ENCODE assay signal across 24 cellular contexts in genomic region chr6:153058291-153058690, GRCh38. TPM values are rescaled to one million over a fixed set of nuclear protein-coding genes. Genes with fewer than 3 reads are reported as not detected.
A peak's percentile ranks its signal among the peaks of the same experiment; 100 is the strongest.
DNase-seq lines count a peak whose midpoint lies in the region; ATAC-seq and TF ChIP-seq lines count a peak whose summit lies in the region.
"Had no signal": no experiment of that assay in that cellular context is flagged by ENCODE, and none has a peak within 500 bp of the region (broad histone marks: within the 10 kb centered on the region; RNA-seq: fewer than 3 reads in every experiment).

No MANE protein-coding gene starts in this region.

- H3K9me3 ChIP-seq in CD4-positive, alpha-beta T cell (ENCODE audit: control insufficient read depth, low read length) = peaks cover 6% of the 10 kb centered on the region
- H3K9me3 ChIP-seq: SJSA1 had no signal

- peak overlapping the region; percentile 59 for H3K27ac ChIP-seq in ACC112 (ENCODE audit: low read depth, low read length)
- H3K27ac ChIP-seq in CD4-positive, alpha-beta T cell (ENCODE audit: low read depth, low read length) = no peak overlapping the region
- H3K27ac ChIP-seq: breast epithelium, parathyroid adenoma, SJSA1, tibial nerve had no signal

- H3K4me3 ChIP-seq in ACC112 (ENCODE audit: low read depth, low read length) = no peak overlapping the region
- no peak overlapping the region for H3K4me3 ChIP-seq in fibroblast of pulmonary artery (replicated peaks; ENCODE audit: low read depth, low read length)
- H3K4me3 ChIP-seq: breast epithelium, SJSA1, tibial nerve had no signal

- no peak for TF ChIP-seq CTCF in HFFc6 (IDR thresholded peaks at IDR 0.05)
- no peak for TF ChIP-seq CTCF in WTC11 (IDR thresholded peaks at IDR 0.05)
- no peak for TF ChIP-seq CTCF in fibroblast of pulmonary artery (IDR thresholded peaks at IDR 0.05; ENCODE audit: low read length, missing control alignments)
- TF ChIP-seq CTCF in CD4-positive, alpha-beta T cell (IDR thresholded peaks at IDR 0.05) = no peak

- peaks cover 33% of the 10 kb centered on the region for H3K79me2 ChIP-seq in ACC112 (ENCODE audit: control insufficient read depth, insufficient read depth, low read length, unreplicated experiment)
- H3K79me2 ChIP-seq: parathyroid adenoma had no signal

- H3K36me3 Mint-ChIP-seq in HFFc6 (ENCODE audit: low read depth) (peaks cover 4% of the 10 kb centered on the region; the same call in 1 of the 2 replicates), WTC11 (peaks cover 5% of the 10 kb centered on the region)
- H3K36me3 Mint-ChIP-seq in CD4-positive, alpha-beta T cell (ENCODE audit: low read depth) = no peaks in the 10 kb centered on the region
- H3K36me3 Mint-ChIP-seq: activated naive CD8-positive, alpha-beta T cell treated with anti-CD3 and anti-CD28 coated beads, Interleukin-2, amount 10 ng/mL, durations not matched to agents 7 days and 5 days; CD8-positive, alpha-beta T cell had no signal

- peaks cover 7% of the 10 kb centered on the region; the same call in 1 of the 2 replicates for H3K36me3 ChIP-seq in ACC112 (ENCODE audit: insufficient read depth, low read length)
- H3K36me3 ChIP-seq: breast epithelium, SJSA1, tibial nerve had no signal

- DNase-seq in HFFc6 (peak; percentile 40), WTC11 (ENCODE audit: low spot score) (no peak), fibroblast of pulmonary artery (ENCODE audit: low read depth) (peak; percentile 21), mesenteric fat pad (ENCODE audit: low spot score) (no peak), cerebellum (ENCODE audit: low spot score) (no peak)
- no peak for DNase-seq in activated CD4-positive, CD25-positive, alpha-beta regulatory T cell (lab: John Stamatoyannopoulos, UW)
- DNase-seq in CD4-positive, alpha-beta T cell = no peak
- DNase-seq: activated CD4-positive, alpha-beta T cell treated with anti-CD3 and anti-CD28 coated beads for 36 hours; activated naive CD8-positive, alpha-beta T cell treated with anti-CD3 and anti-CD28 coated beads, Interleukin-2, amount 10 ng/mL, durations not matched to agents 7 days and 5 days; CD8-positive, alpha-beta T cell; islet precursor cell; Kasumi-1; natural killer cell; NCI-H1092 treated with DMSO at 0.1 percent for 48 hours; NCI-H526; stimulated activated CD4-positive, alpha-beta T cell treated with anti-CD3 and anti-CD28 coated beads, Interleukin-1b, Interleukin-23, amount 100 ng/mL, for 48 hours; stimulated activated naive CD4-positive, alpha-beta T cell treated with Interleukin-2 at 50 U/mL for 16 hours had no signal

- H3K4me1 Mint-ChIP-seq in HFFc6 (ENCODE audit: low read depth) (peaks cover 16% of the 10 kb centered on the region), WTC11 (peaks cover 35% of the 10 kb centered on the region)
- H3K4me1 Mint-ChIP-seq in CD4-positive, alpha-beta T cell (ENCODE audit: low read depth) = no peaks in the 10 kb centered on the region
- H3K4me1 Mint-ChIP-seq: activated CD4-positive, alpha-beta T cell treated with anti-CD3 and anti-CD28 coated beads for 36 hours; activated naive CD8-positive, alpha-beta T cell treated with anti-CD3 and anti-CD28 coated beads, Interleukin-2, amount 10 ng/mL, durations not matched to agents 7 days and 5 days; natural killer cell had no signal

- no peak overlapping the region for H3K4me3 Mint-ChIP-seq in HFFc6
- H3K4me3 Mint-ChIP-seq in WTC11 = no peak overlapping the region
- no peak overlapping the region for H3K4me3 Mint-ChIP-seq in CD4-positive, alpha-beta T cell
- H3K4me3 Mint-ChIP-seq: activated CD4-positive, alpha-beta T cell treated with anti-CD3 and anti-CD28 coated beads for 36 hours; activated naive CD8-positive, alpha-beta T cell treated with anti-CD3 and anti-CD28 coated beads, Interleukin-2, amount 10 ng/mL, durations not matched to agents 7 days and 5 days; activated T-helper 1 cell treated with anti-CD3 and anti-CD28 coated beads, Interleukin-12 subunit alpha, Interleukin-12 subunit beta, Interleukin-2, Interleukin-4 antibody, amounts not matched to agents 30 ng/mL and 10 ng/mL and 1 ng/mL, durations not matched to agents 14 hours and 24 hours and 36 hours; CD8-positive, alpha-beta T cell; natural killer cell; T-helper 2 cell treated with Interferon-gamma antibody and Interleukin-4, amounts not matched to agents 5 μg/mL and 100 μg/mL, for 36 hours had no signal

- no peaks in the 10 kb centered on the region for H3K27me3 ChIP-seq in ACC112 (ENCODE audit: insufficient read depth, low read length)
- H3K27me3 ChIP-seq in CD4-positive, alpha-beta T cell (ENCODE audit: control insufficient read depth, insufficient read depth, low read length) = no peaks in the 10 kb centered on the region
- H3K27me3 ChIP-seq: breast epithelium, SJSA1, tibial nerve had no signal

- H3K9me3 Mint-ChIP-seq in HFFc6 = no peaks in the 10 kb centered on the region; the same call in 1 of the 2 replicates
- peaks cover 6% of the 10 kb centered on the region for H3K9me3 Mint-ChIP-seq in WTC11
- H3K9me3 Mint-ChIP-seq in CD4-positive, alpha-beta T cell = peaks cover 3% of the 10 kb centered on the region
- H3K9me3 Mint-ChIP-seq: activated naive CD8-positive, alpha-beta T cell treated with anti-CD3 and anti-CD28 coated beads, Interleukin-2, amount 10 ng/mL, durations not matched to agents 7 days and 5 days; activated T-helper 1 cell treated with anti-CD3 and anti-CD28 coated beads, Interleukin-12 subunit alpha, Interleukin-12 subunit beta, Interleukin-2, Interleukin-4 antibody, amounts not matched to agents 30 ng/mL and 10 ng/mL and 1 ng/mL, durations not matched to agents 14 hours and 24 hours and 36 hours; CD8-positive, alpha-beta T cell; T-helper 2 cell treated with Interferon-gamma antibody and Interleukin-4, amounts not matched to agents 5 μg/mL and 100 μg/mL, for 36 hours had no signal

- H3K4me1 ChIP-seq in ACC112 (ENCODE audit: control insufficient read depth, insufficient read depth, low read length, unreplicated experiment) = peaks cover 30% of the 10 kb centered on the region
- H3K4me1 ChIP-seq: breast epithelium, tibial nerve had no signal

- POLR2A ChIA-PET in WTC11 (lab: Charles Lee) = no interaction called here
- POLR2A ChIA-PET in CD4-positive, alpha-beta T cell (lab: Charles Lee) = no interaction called here

- CTCF ChIA-PET in WTC11 (lab: Charles Lee) = no interaction called here
- CTCF ChIA-PET in CD4-positive, alpha-beta T cell (lab: Charles Lee) = no interaction called here

- H3K27me3 Mint-ChIP-seq in HFFc6 (ENCODE audit: insufficient read depth) (peaks cover 2% of the 10 kb centered on the region; the same call in 1 of the 2 replicates), WTC11 (ENCODE audit: low read depth) (no peaks in the 10 kb centered on the region)
- peaks cover 51% of the 10 kb centered on the region for H3K27me3 Mint-ChIP-seq in CD4-positive, alpha-beta T cell
- H3K27me3 Mint-ChIP-seq: activated naive CD8-positive, alpha-beta T cell treated with anti-CD3 and anti-CD28 coated beads, Interleukin-2, amount 10 ng/mL, durations not matched to agents 7 days and 5 days had no signal

- no peak for ATAC-seq in WTC11
- no peak for ATAC-seq in CD4-positive, alpha-beta T cell (ENCODE audit: poor library complexity)
- ATAC-seq: activated CD4-positive, alpha-beta T cell treated with anti-CD3 and anti-CD28 coated beads for 36 hours; CD8-positive, alpha-beta T cell had no signal

- no peak overlapping the region for H2AFZ ChIP-seq in ACC112 (ENCODE audit: low read length, unreplicated experiment)
- H2AFZ ChIP-seq: parathyroid adenoma had no signal

- intact Hi-C loops in CD4-positive, alpha-beta T cell (cut with DNase I, micrococcal nuclease) = no loop called here

- H3K27ac Mint-ChIP-seq in HFFc6 (no peak overlapping the region), WTC11 (peak overlapping the region; percentile 77; the same call in 1 of the 2 replicates)
- H3K27ac Mint-ChIP-seq in CD4-positive, alpha-beta T cell = no peak overlapping the region
- H3K27ac Mint-ChIP-seq: activated CD4-positive, alpha-beta T cell treated with anti-CD3 and anti-CD28 coated beads for 36 hours; activated naive CD8-positive, alpha-beta T cell treated with anti-CD3 and anti-CD28 coated beads, Interleukin-2, amount 10 ng/mL, durations not matched to agents 7 days and 5 days; activated T-helper 1 cell treated with anti-CD3 and anti-CD28 coated beads, Interleukin-12 subunit alpha, Interleukin-12 subunit beta, Interleukin-2, Interleukin-4 antibody, amounts not matched to agents 30 ng/mL and 10 ng/mL and 1 ng/mL, durations not matched to agents 14 hours and 24 hours and 36 hours; CD8-positive, alpha-beta T cell; natural killer cell; T-helper 2 cell treated with Interferon-gamma antibody and Interleukin-4, amounts not matched to agents 5 μg/mL and 100 μg/mL, for 36 hours had no signal

TF ChIP-seq in WTC11, 78 proteins besides CTCF, POLR2A, EP300 and RAD21 (continues in another document):
- TF ChIP-seq CBFB (CRISPR knock-in tag; IDR thresholded peaks at IDR 0.05; ENCODE audit: low read depth) = no peak
- TF ChIP-seq JUN (CRISPR knock-in tag; IDR thresholded peaks at IDR 0.05) = no peak
- no peak for TF ChIP-seq IRF1 (CRISPR knock-in tag; IDR thresholded peaks at IDR 0.05)
- TF ChIP-seq CREM (CRISPR knock-in tag; IDR thresholded peaks at IDR 0.05) = no peak
- TF ChIP-seq JAZF1 (CRISPR knock-in tag; IDR thresholded peaks at IDR 0.05) = no peak
- no peak for TF ChIP-seq SMAD4 (CRISPR knock-in tag; IDR thresholded peaks at IDR 0.05)
- no peak for TF ChIP-seq ZNF423 (CRISPR knock-in tag; IDR thresholded peaks at IDR 0.05)
- TF ChIP-seq CREB1 (CRISPR knock-in tag; IDR thresholded peaks at IDR 0.05) = no peak
- TF ChIP-seq ZSCAN18 (CRISPR knock-in tag; IDR thresholded peaks at IDR 0.05) = no peak

RNA-seq across cellular contexts. Expression of gene MTRF1L, which starts 55.8 kb away (rescaled TPM):
- 10 to 100 TPM; 25.1 to 33.4 (median 28.0) TPM for total RNA-seq in HFFc6 (2021; fragmentation: NEBNext Ultra II Directional; extraction: Animal tissue kit (Norgen Biotek cat#: 25700))
- total RNA-seq in WTC11 (2021) = 15.3 to 16.6 TPM (median 15.8 TPM) in 3 replicates
- total RNA-seq in mesenteric fat pad = 28.6 TPM
- total RNA-seq in cerebellum = 21.7 TPM
- 10 to 100 TPM in 1 of 2 experiments, 1 to 10 TPM in 1; 9.3 to 11.2 TPM for total RNA-seq in CD4-positive, alpha-beta T cell

Comparison
In these comparisons a context has a peak if more than half of its experiments do, and no peak if none do; other contexts are left out.
1. DNase-seq: peak in HFFc6 (single experiment) and fibroblast of pulmonary artery (single experiment); none in WTC11 (single experiment), activated CD4-positive, CD25-positive, alpha-beta regulatory T cell (0 of 4), mesenteric fat pad (single experiment), cerebellum (single experiment) and CD4-positive, alpha-beta T cell (0 of 10).